In genomic region chr1:117093870-117094621, GRCh38 we compare ENCODE assay signal across 8 cellular contexts. TPM values are rescaled to one million over a fixed set of nuclear protein-coding genes. Genes with fewer than 3 reads are reported as not detected.
A peak's percentile ranks its signal among the peaks of the same experiment; 100 is the strongest.
DNase-seq lines count a peak whose midpoint lies in the region; ATAC-seq and TF ChIP-seq lines count a peak whose summit lies in the region.

No MANE protein-coding gene starts in this region.

- peak; percentile 44 for TF ChIP-seq CTCF in thoracic aorta (IDR thresholded peaks at IDR 0.05)

- peak overlapping the region; percentile 1 for H3K4me3 ChIP-seq in thoracic aorta

- H3K27me3 Mint-ChIP-seq in activated naive CD8-positive, alpha-beta T cell treated with anti-CD3 and anti-CD28 coated beads for 36 hours, result no peaks in the 10 kb centered on the region

- peaks cover 31 to 69% of the 10 kb centered on the region in 2 donors for H3K4me1 ChIP-seq in thoracic aorta (ENCODE audit: control insufficient read depth in 1 of 2, low read depth in 2 of 2)

- peaks cover 70% of the 10 kb centered on the region for H3K36me3 Mint-ChIP-seq in activated naive CD8-positive, alpha-beta T cell treated with anti-CD3 and anti-CD28 coated beads for 36 hours

- H3K4me1 Mint-ChIP-seq in activated naive CD8-positive, alpha-beta T cell treated with anti-CD3 and anti-CD28 coated beads for 36 hours, result peaks cover 17% of the 10 kb centered on the region

- H3K27ac ChIP-seq in thoracic aorta, result peak overlapping the region; percentile 76 to 84

- no peak overlapping the region for H3K4me3 Mint-ChIP-seq in activated naive CD8-positive, alpha-beta T cell treated with anti-CD3 and anti-CD28 coated beads for 36 hours

- H3K9me3 Mint-ChIP-seq in activated naive CD8-positive, alpha-beta T cell treated with anti-CD3 and anti-CD28 coated beads for 36 hours, result no peaks in the 10 kb centered on the region

- no peaks in the 10 kb centered on the region for H3K36me3 ChIP-seq in thoracic aorta

- H3K27me3 ChIP-seq in thoracic aorta (replicated peaks; ENCODE audit: insufficient read depth), result no peaks in the 10 kb centered on the region

- peak; percentile 22 for DNase-seq in activated gamma-delta T cell treated with Interleukin-2 at 50 U/mL for 16 hours
- no peak for DNase-seq in activated gamma-delta T cell (lab: John Stamatoyannopoulos, UW)
- peak; percentile 82 for DNase-seq in NCI-H187 treated with DMSO at 0.1 percent for 48 hours (lab: John Stamatoyannopoulos, UW)
- DNase-seq in activated naive CD8-positive, alpha-beta T cell treated with anti-CD3 and anti-CD28 coated beads for 36 hours, result peak; percentile 22
- DNase-seq in iPS-NIHi11 (ENCODE audit: low spot score), result peak; percentile 38
- peak; percentile 6 for DNase-seq in thoracic aorta (ENCODE audit: low spot score)
- no peak for DNase-seq in NCI-H526 treated with DMSO at 0.1 percent for 48 hours (lab: John Stamatoyannopoulos, UW)

- no peak overlapping the region for H3K27ac Mint-ChIP-seq in activated naive CD8-positive, alpha-beta T cell treated with anti-CD3 and anti-CD28 coated beads for 36 hours

- H3K9me3 ChIP-seq in thoracic aorta, result no peaks in the 10 kb centered on the region

- ATAC-seq in HG02588 (IDR thresholded peaks at IDR 0.05; ENCODE audit: unreplicated experiment), result peak; percentile 77
- ATAC-seq in thoracic aorta (ENCODE audit: insufficient number of reproducible peaks, low FRiP score, low read depth), result peak; percentile 80

RNA-seq across cellular contexts. Expression of gene TRIM45, which starts 27.5 kb away (rescaled TPM):
- under 1 TPM; 0.48 to 0.60 TPM for total RNA-seq in activated naive CD8-positive, alpha-beta T cell treated with anti-CD3 and anti-CD28 coated beads for 36 hours
- 1 to 10 TPM; 1.5 to 7.1 TPM for total RNA-seq in thoracic aorta

RNA-seq across cellular contexts. Expression of gene TTF2, which starts 33.9 kb away (rescaled TPM):
- 100 to 1,000 TPM; 118 to 124 TPM for total RNA-seq in activated naive CD8-positive, alpha-beta T cell treated with anti-CD3 and anti-CD28 coated beads for 36 hours
- total RNA-seq in thoracic aorta, result 10 to 100 TPM; 28.8 to 32.1 TPM

Comparison
In these comparisons a context has a peak if more than half of its experiments do, and no peak if none do; other contexts are left out.
1. DNase-seq: peak in activated gamma-delta T cell treated with Interleukin-2 at 50 U/mL for 16 hours (single experiment), NCI-H187 treated with DMSO at 0.1 percent for 48 hours (single experiment), activated naive CD8-positive, alpha-beta T cell treated with anti-CD3 and anti-CD28 coated beads for 36 hours (single experiment), iPS-NIHi11 (single experiment) and thoracic aorta (single experiment); none in activated gamma-delta T cell (single experiment) and NCI-H526 treated with DMSO at 0.1 percent for 48 hours (single experiment).